In the genomic region with DNA sequence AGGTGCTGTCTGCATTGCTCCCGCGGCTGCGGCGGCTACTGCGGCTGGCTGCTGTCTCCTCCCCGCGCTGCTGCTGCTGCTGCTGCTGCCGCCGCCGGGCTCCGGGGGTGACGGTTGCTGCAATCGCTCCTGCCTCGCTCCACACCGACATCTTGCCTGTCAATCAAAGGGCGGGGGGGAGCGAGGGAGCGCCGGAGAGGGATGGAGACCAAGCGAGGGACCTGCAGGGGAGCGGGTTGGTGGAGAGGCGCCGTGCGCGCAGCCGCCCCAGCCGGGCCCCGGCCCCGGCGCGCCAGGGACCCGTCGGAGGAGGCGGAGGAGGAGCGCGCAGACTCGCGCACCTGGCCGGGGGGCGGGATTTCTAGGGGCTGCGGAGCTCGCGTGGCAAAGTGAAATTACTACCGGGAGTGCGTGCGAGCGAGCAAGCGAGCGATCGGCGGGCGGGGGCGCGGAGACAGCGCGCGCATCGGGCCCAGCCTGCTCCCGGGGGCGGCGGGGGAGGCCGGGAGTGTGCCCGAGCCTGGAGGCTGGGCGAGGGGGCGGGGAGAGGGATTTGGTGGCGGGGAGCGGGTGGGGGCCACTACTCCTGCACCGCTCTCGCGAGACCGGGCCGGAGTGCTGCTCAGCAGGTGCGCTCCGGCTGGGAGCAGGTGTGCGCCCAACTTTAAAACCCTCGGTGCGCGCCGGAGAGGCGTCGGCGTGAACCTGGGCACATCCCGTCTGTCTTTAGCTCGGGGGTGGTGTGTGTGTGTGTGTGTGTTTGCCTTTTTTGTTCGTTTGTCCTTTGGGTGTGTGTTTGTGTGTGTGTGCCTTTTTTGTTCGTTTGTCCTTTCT, we compare ENCODE assay signal across 8 cellular contexts. TPM values are rescaled to one million over a fixed set of nuclear protein-coding genes. Genes with fewer than 3 reads are reported as not detected.
A peak's percentile ranks its signal among the peaks of the same experiment; 100 is the strongest.
DNase-seq lines count a peak whose midpoint lies in the region; ATAC-seq and TF ChIP-seq lines count a peak whose summit lies in the region.

Gene KSR2, minus strand, starts transcription at position 165 of the 834 bp plus-strand sequence. CDS start 735 bp downstream, outside the sequence.

- H3K27me3 Mint-ChIP-seq in activated naive CD8-positive, alpha-beta T cell treated with anti-CD3 and anti-CD28 coated beads, Interleukin-2, amount 50 U/mL, for 24 hours, result peaks cover 69% of the 10 kb centered on the region

- peaks cover 15% of the 10 kb centered on the region for H3K4me1 ChIP-seq in HUES64 (ENCODE audit: insufficient read depth, low read length)

- H3K9me3 Mint-ChIP-seq in activated naive CD8-positive, alpha-beta T cell treated with anti-CD3 and anti-CD28 coated beads, Interleukin-2, amount 50 U/mL, for 24 hours, result peaks cover 12% of the 10 kb centered on the region

- H3K9me3 ChIP-seq in HUES64 (ENCODE audit: insufficient read depth, low read depth, low read length), result peaks cover 14% of the 10 kb centered on the region; the same call in 1 of the 2 replicates
- H3K9me3 ChIP-seq in iPS-18c (ENCODE audit: control insufficient read depth, insufficient read depth, low read length), result peaks cover 7% of the 10 kb centered on the region

- ATAC-seq in GM19397 (IDR thresholded peaks at IDR 0.05; ENCODE audit: unreplicated experiment), result peak; percentile 61
- ATAC-seq in activated naive CD8-positive, alpha-beta T cell treated with anti-CD3 and anti-CD28 coated beads, Interleukin-2, amount 50 U/mL, for 24 hours, result peak; percentile 67
- ATAC-seq in GM18520 (IDR thresholded peaks at IDR 0.05; ENCODE audit: unreplicated experiment), result no peak

- H3K36me3 ChIP-seq in HUES64 (ENCODE audit: insufficient read depth, low read length), result no peaks in the 10 kb centered on the region

- H3K27me3 ChIP-seq in HUES64 (ENCODE audit: insufficient read depth, low read length), result peaks cover 24% of the 10 kb centered on the region

- H3K27ac ChIP-seq in HUES64 (ENCODE audit: low read depth, low read length), result peak within 1 kb of the TSS; percentile 88

- H3K36me3 Mint-ChIP-seq in activated naive CD8-positive, alpha-beta T cell treated with anti-CD3 and anti-CD28 coated beads, Interleukin-2, amount 50 U/mL, for 24 hours (ENCODE audit: low read depth), result peaks cover 3% of the 10 kb centered on the region

- H3K4me3 ChIP-seq in HUES64 (ENCODE audit: low read length), result peak within 1 kb of the TSS; percentile 91
- H3K4me3 ChIP-seq in iPS-18c (ENCODE audit: insufficient read depth, low read depth, low read length), result peak within 1 kb of the TSS; percentile 80

- under 1% methylated on average over 81 of the region's 86 CpGs for WGBS in HUES64

- 0 out of 2 replicates have a peak, but pooled peaks have one; percentile 18 for TF ChIP-seq POLR2A in Raji (IDR thresholded peaks at IDR 0.05; ENCODE audit: insufficient read depth, low read depth, low read length)

- peak within 1 kb of the TSS; percentile 82 for H3K4me3 Mint-ChIP-seq in activated naive CD8-positive, alpha-beta T cell treated with anti-CD3 and anti-CD28 coated beads, Interleukin-2, amount 50 U/mL, for 24 hours

- H3K4me1 Mint-ChIP-seq in activated naive CD8-positive, alpha-beta T cell treated with anti-CD3 and anti-CD28 coated beads, Interleukin-2, amount 50 U/mL, for 24 hours, result peaks cover 8% of the 10 kb centered on the region

- peak in 11 of 14 donors; percentile 1 to 91 (median 31) for DNase-seq in C1 segment of cervical spinal cord (lab: John Stamatoyannopoulos, UW)
- peak; percentile 44 for DNase-seq in activated naive CD8-positive, alpha-beta T cell treated with anti-CD3 and anti-CD28 coated beads, Interleukin-2, amount 50 U/mL, for 24 hours
- peak; percentile 51 for DNase-seq in stimulated activated CD4-positive, alpha-beta T cell treated with anti-CD3 and anti-CD28 coated beads, Interleukin-12 subunit alpha, Interleukin-12 subunit beta, amount 100 ng/mL, for 4 hours

- peak within 1 kb of the TSS; percentile 86 for H3K9ac ChIP-seq in HUES64 (ENCODE audit: low read depth, low read length)

- no peak within 1 kb of the TSS for H3K27ac Mint-ChIP-seq in activated naive CD8-positive, alpha-beta T cell treated with anti-CD3 and anti-CD28 coated beads, Interleukin-2, amount 50 U/mL, for 24 hours

RNA-seq across cellular contexts. Expression of gene KSR2, which starts in this region (rescaled TPM):
- polyA plus RNA-seq in HUES64 (2013, experiment 1 of 2), result 0.40 TPM
- 0.44 TPM for polyA plus RNA-seq in HUES64 (2013, experiment 2 of 2)
